Comparison of ENCODE assay signal across 3 cellular contexts in the genomic region with DNA sequence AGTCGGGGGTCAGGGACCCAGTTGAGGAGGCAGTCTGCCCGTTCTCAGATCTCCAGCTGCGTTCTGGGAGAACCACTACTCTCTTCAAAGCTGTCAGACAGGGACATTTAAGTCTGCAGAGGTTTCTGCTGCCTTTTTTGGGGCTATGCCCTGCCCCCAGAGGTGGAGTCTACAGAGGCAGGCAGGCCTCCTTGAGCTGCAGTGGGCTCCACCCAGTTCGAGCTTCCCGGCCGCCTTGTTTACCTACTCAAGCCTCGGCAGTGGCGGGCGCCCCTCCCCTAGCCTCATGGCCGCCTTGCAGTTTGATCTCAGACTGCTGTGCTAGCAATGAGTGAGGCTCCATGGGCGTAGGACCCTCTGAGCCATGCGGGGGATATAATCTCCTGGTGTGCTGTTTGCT. TPM values are rescaled to one million over a fixed set of nuclear protein-coding genes. Genes with fewer than 3 reads are reported as not detected.
"Had no signal": no experiment of that assay in that cellular context is flagged by ENCODE, and none has a peak within 500 bp of the region (broad histone marks: within the 10 kb centered on the region; RNA-seq: fewer than 3 reads in every experiment).

No MANE protein-coding gene starts in this region.

RNA-seq across cellular contexts. Expression of a gene that starts 17.4 kb away (rescaled TPM):
- total RNA-seq: ascending aorta; natural killer cell treated with Interleukin-12 subunit alpha and Interleukin-12 subunit beta and Interleukin-15 and Interleukin-18, amount 100 ng/mL, for 72 hours had no signal
- polyA plus RNA-seq: fibroblast of lung had no signal
